In the genomic region with DNA sequence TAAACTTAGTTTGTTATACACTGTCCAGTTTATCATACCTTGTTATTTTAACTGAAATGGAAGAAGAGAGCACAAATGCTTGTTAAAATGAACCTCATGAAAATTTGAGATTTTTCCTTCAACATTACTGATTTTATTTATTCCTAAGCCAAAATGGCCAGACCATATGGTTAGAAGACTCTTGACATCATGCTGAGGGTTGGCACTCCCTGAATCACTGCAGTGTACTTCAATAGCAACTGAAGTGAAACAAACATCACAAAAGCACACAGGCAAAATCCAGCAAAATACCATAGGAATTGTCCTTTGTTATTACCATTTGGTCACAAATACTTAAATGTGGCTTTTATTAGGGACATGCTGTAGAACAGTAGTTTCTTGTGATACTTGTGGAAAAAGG, we compare ENCODE assay signal across 16 cellular contexts.
DNase-seq lines count a peak whose midpoint lies in the region; ATAC-seq, FAIRE-seq and TF ChIP-seq lines count a peak whose summit lies in the region.
"Had no signal": no experiment of that assay in that cellular context is flagged by ENCODE, and none has a peak within 500 bp of the region (broad histone marks: within the 10 kb centered on the region; RNA-seq: fewer than 3 reads in every experiment).

No MANE protein-coding gene starts in this region.

- H3K4me3 ChIP-seq in K562, result no peak overlapping the region
- H3K4me3 ChIP-seq: BLaER1 treated with 17β-estradiol and CSF1 and Interleukin-3, amounts not matched to agents 10 nM and 100 nM had no signal

- no peaks in the 10 kb centered on the region for H3K9me1 ChIP-seq in K562 (ENCODE audit: control insufficient read depth, insufficient read depth, low read length)

- no peak for TF ChIP-seq POLR2A in K562 (conservative IDR thresholded peaks at IDR 0.05)

- in situ Hi-C loops in K562 (cut with MboI), result loop anchor here (5.0 kb wide), 1 partner anchor 46 kb away; no protein-coding TSS in a partner anchor

- no peaks in the 10 kb centered on the region for H3K4me1 Mint-ChIP-seq in activated CD4-positive, alpha-beta memory T cell treated with anti-CD3 and anti-CD28 coated beads for 36 hours (ENCODE audit: low read depth)
- H3K4me1 Mint-ChIP-seq: CD4-positive, CD25-positive, alpha-beta regulatory T cell had no signal

- TF ChIP-seq EP300 in K562 (IDR thresholded peaks at IDR 0.05; ENCODE audit: low read length), result no peak

- H3K27ac Mint-ChIP-seq in activated CD4-positive, alpha-beta memory T cell treated with anti-CD3 and anti-CD28 coated beads for 36 hours, result no peak overlapping the region
- H3K27ac Mint-ChIP-seq: CD4-positive, CD25-positive, alpha-beta regulatory T cell had no signal

- no peaks in the 10 kb centered on the region for H3K27me3 Mint-ChIP-seq in activated CD4-positive, alpha-beta memory T cell treated with anti-CD3 and anti-CD28 coated beads for 36 hours
- H3K27me3 Mint-ChIP-seq: CD4-positive, CD25-positive, alpha-beta regulatory T cell had no signal

- H3K9me3 ChIP-seq in K562 (replicated peaks; ENCODE audit: control insufficient read depth, insufficient read depth, low read depth, low read length), result no peaks in the 10 kb centered on the region; the same call in 1 of the 2 replicates
- H3K9me3 ChIP-seq: BLaER1 treated with 17β-estradiol and CSF1 and Interleukin-3, amounts not matched to agents 10 nM and 100 nM had no signal

- no TSS peak for BruUV-seq in K562 (replicated peaks; lab: Mats Ljungman, UMichigan)

- intact Hi-C loops in K562 (cut with micrococcal nuclease), result no loop called here
- intact Hi-C loops in activated CD4-positive, alpha-beta memory T cell treated with anti-CD3 and anti-CD28 coated beads for 36 hours (cut with micrococcal nuclease), result no loop called here

- FAIRE-seq in K562 (lab: Jason Lieb, UNC), result peak; percentile 15
- FAIRE-seq: GM19239 had no signal

- H2AFZ ChIP-seq in K562 (ENCODE audit: low read depth, low read length), result no peak overlapping the region

- TF ChIP-seq RAD21 in K562 (CRISPR knock-in tag; conservative IDR thresholded peaks at IDR 0.05 in 1 of 2, IDR thresholded peaks at IDR 0.05 in 1 of 2), result no peak

- no peaks in the 10 kb centered on the region; a peak in 2 of 5 replicates for H3K4me1 ChIP-seq in K562 (replicated peaks in 1 of 2; ENCODE audit: control insufficient read depth in 2 of 2, insufficient read depth in 2 of 2, low read length in 2 of 2)
- H3K4me1 ChIP-seq: BLaER1 treated with 17β-estradiol and CSF1 and Interleukin-3, amounts not matched to agents 10 nM and 100 nM had no signal

- CTCF ChIA-PET in K562 (lab: Yijun Ruan, JAX; ENCODE audit: low intra/inter-chr PET ratio), result no interaction called here
- CTCF ChIA-PET in activated CD4-positive, alpha-beta memory T cell treated with anti-CD3 and anti-CD28 coated beads for 36 hours (lab: Charles Lee), result no interaction called here

- no peaks in the 10 kb centered on the region for H3K27me3 ChIP-seq in K562 (ENCODE audit: control insufficient read depth in 2 of 2, insufficient read depth in 2 of 2, low read length in 2 of 2)
- H3K27me3 ChIP-seq: BLaER1 treated with 17β-estradiol and CSF1 and Interleukin-3, amounts not matched to agents 10 nM and 100 nM had no signal

- POLR2A ChIA-PET in K562 (lab: Yijun Ruan, JAX), result interaction anchor here (0.7 to 1.9 kb wide), 2 partner anchors 12 to 67 kb away, joined by 3 to 9 read pairs; no protein-coding TSS in a partner anchor
- POLR2A ChIA-PET in activated CD4-positive, alpha-beta memory T cell treated with anti-CD3 and anti-CD28 coated beads for 36 hours (lab: Charles Lee), result no interaction called here

- H3K4me3 Mint-ChIP-seq in activated CD4-positive, alpha-beta memory T cell treated with anti-CD3 and anti-CD28 coated beads for 36 hours, result no peak overlapping the region
- H3K4me3 Mint-ChIP-seq: CD4-positive, CD25-positive, alpha-beta regulatory T cell had no signal

- H3K79me2 ChIP-seq in K562 (ENCODE audit: control insufficient read depth, insufficient read depth, low read length), result peaks cover 28% of the 10 kb centered on the region

- no peak overlapping the region for H3K4me2 ChIP-seq in K562 (ENCODE audit: insufficient read depth, low read length)
- H3K4me2 ChIP-seq: BLaER1 treated with 17β-estradiol and CSF1 and Interleukin-3, amounts not matched to agents 10 nM and 100 nM had no signal

- H3K27ac ChIP-seq in K562 (ENCODE audit: extremely low read depth, low read depth, low read length), result no peak overlapping the region; the same call in 2 of the 3 replicates
- H3K27ac ChIP-seq: BLaER1 treated with 17β-estradiol and CSF1 and Interleukin-3, amounts not matched to agents 10 nM and 100 nM had no signal

- TF ChIP-seq CTCF in K562 (IDR thresholded peaks at IDR 0.05 in 2 of 3, conservative IDR thresholded peaks at IDR 0.05 in 1 of 3; ENCODE audit: insufficient read depth in 2 of 3, low read depth in 1 of 3, low read length in 3 of 3), result no peak

- no peaks in the 10 kb centered on the region for H4K20me1 ChIP-seq in K562 (replicated peaks; ENCODE audit: control insufficient read depth, insufficient read depth, low read length)
- H4K20me1 ChIP-seq: BLaER1 treated with 17β-estradiol and CSF1 and Interleukin-3, amounts not matched to agents 10 nM and 100 nM had no signal

- H3K9me3 Mint-ChIP-seq in activated CD4-positive, alpha-beta memory T cell treated with anti-CD3 and anti-CD28 coated beads for 36 hours, result peaks cover 6% of the 10 kb centered on the region

- H3K9ac ChIP-seq in K562 (ENCODE audit: insufficient read depth in 1 of 2, low read depth in 2 of 2, low read length in 2 of 2), result no peak overlapping the region
- H3K9ac ChIP-seq: BLaER1 treated with 17β-estradiol and CSF1 and Interleukin-3, amounts not matched to agents 10 nM and 100 nM had no signal

- H3K36me3 Mint-ChIP-seq in activated CD4-positive, alpha-beta memory T cell treated with anti-CD3 and anti-CD28 coated beads for 36 hours, result no peaks in the 10 kb centered on the region
- H3K36me3 Mint-ChIP-seq: CD4-positive, CD25-positive, alpha-beta regulatory T cell had no signal

- no peaks in the 10 kb centered on the region; the same call in 2 of the 3 replicates for H3K36me3 ChIP-seq in K562 (ENCODE audit: control insufficient read depth, insufficient read depth, low read length)
- H3K36me3 ChIP-seq: BLaER1 treated with 17β-estradiol and CSF1 and Interleukin-3, amounts not matched to agents 10 nM and 100 nM had no signal

- ATAC-seq in K562, result no peak

- peak; percentile 10 for DNase-seq in NCI-H82 (lab: John Stamatoyannopoulos, UW)
- no peak for DNase-seq in NCI-H82 treated with DMSO at 0.1 percent for 48 hours (lab: John Stamatoyannopoulos, UW; ENCODE audit: unreplicated experiment)
- DNase-seq in NCI-H345 (lab: John Stamatoyannopoulos, UW), result peak; percentile 19
- no peak for DNase-seq in K562 (ENCODE audit: extremely low read depth in 1 of 4, low spot score in 3 of 4)
- no peak for DNase-seq in OCI-M1 (lab: John Stamatoyannopoulos, UW)
- no peak for DNase-seq in activated CD4-positive, alpha-beta T cell treated with anti-CD3 and anti-CD28 coated beads for 1 hour
- no peak for DNase-seq in activated CD4-positive, alpha-beta memory T cell treated with anti-CD3 and anti-CD28 coated beads for 36 hours
- DNase-seq: ACHN; CD4-positive, CD25-positive, alpha-beta regulatory T cell; DMS 273 treated with DMSO at 0.1 percent for 48 hours; DMS79 treated with DMSO at 0.1 percent for 48 hours; EL; GF-D8; H7 had no signal

TF ChIP-seq in K562, 482 proteins besides CTCF, POLR2A, EP300 and RAD21 (continues in another document):
- no peak for TF ChIP-seq DDX20 (tag; IDR thresholded peaks at IDR 0.05; ENCODE audit: low read depth)
- TF ChIP-seq CCNT2 (IDR thresholded peaks at IDR 0.05; ENCODE audit: borderline replicate concordance, extremely low read depth, insufficient read length, low read depth, low read length), result no peak
- TF ChIP-seq TOE1 (IDR thresholded peaks at IDR 0.05; ENCODE audit: borderline replicate concordance), result no peak
- TF ChIP-seq TOE1 (CRISPR knock-in tag; IDR thresholded peaks at IDR 0.05; ENCODE audit: borderline replicate concordance, low read depth), result no peak
- no peak for TF ChIP-seq U2AF1 (optimal IDR thresholded peaks at IDR 0.05; ENCODE audit: low read depth, low read length)
- no peak for TF ChIP-seq NEUROD1 (IDR thresholded peaks at IDR 0.05; ENCODE audit: borderline replicate concordance, low read depth, low read length, partially characterized antibody)
- no peak for TF ChIP-seq ETV5 (CRISPR knock-in tag; IDR thresholded peaks at IDR 0.05; ENCODE audit: low read depth)
- TF ChIP-seq KDM1A (IDR thresholded peaks at IDR 0.05), result no peak
- no peak for TF ChIP-seq CAMTA2 (CRISPR knock-in tag; conservative IDR thresholded peaks at IDR 0.05)
- TF ChIP-seq ZBTB8A (IDR thresholded peaks at IDR 0.05; ENCODE audit: partially characterized antibody), result no peak
- no peak for TF ChIP-seq RAD51 (IDR thresholded peaks at IDR 0.05; ENCODE audit: borderline replicate concordance, low read depth)
- no peak for TF ChIP-seq KLF13 (tag; IDR thresholded peaks at IDR 0.05; ENCODE audit: borderline replicate concordance, low read depth)
- TF ChIP-seq CBFA2T2 (conservative IDR thresholded peaks at IDR 0.05), result no peak
- TF ChIP-seq ZNF717 (CRISPR knock-in tag; IDR thresholded peaks at IDR 0.05), result no peak
- TF ChIP-seq COPS2 (conservative IDR thresholded peaks at IDR 0.05), result no peak
- TF ChIP-seq, protein P1, sequence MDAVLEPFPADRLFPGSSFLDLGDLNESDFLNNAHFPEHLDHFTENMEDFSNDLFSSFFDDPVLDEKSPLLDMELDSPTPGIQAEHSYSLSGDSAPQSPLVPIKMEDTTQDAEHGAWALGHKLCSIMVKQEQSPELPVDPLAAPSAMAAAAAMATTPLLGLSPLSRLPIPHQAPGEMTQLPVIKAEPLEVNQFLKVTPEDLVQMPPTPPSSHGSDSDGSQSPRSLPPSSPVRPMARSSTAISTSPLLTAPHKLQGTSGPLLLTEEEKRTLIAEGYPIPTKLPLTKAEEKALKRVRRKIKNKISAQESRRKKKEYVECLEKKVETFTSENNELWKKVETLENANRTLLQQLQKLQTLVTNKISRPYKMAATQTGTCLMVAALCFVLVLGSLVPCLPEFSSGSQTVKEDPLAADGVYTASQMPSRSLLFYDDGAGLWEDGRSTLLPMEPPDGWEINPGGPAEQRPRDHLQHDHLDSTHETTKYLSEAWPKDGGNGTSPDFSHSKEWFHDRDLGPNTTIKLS (IDR thresholded peaks at IDR 0.05; ENCODE audit: borderline replicate concordance, low read depth), result no peak
- no peak for TF ChIP-seq TAF7 (tag; IDR thresholded peaks at IDR 0.05)
- no peak for TF ChIP-seq ZNF134 (CRISPR knock-in tag; conservative IDR thresholded peaks at IDR 0.05)
- no peak for TF ChIP-seq PHB (CRISPR knock-in tag; IDR thresholded peaks at IDR 0.05)
- no peak for TF ChIP-seq POU5F1 (IDR thresholded peaks at IDR 0.05; ENCODE audit: borderline replicate concordance, low read depth, low read length, partially characterized antibody)

Comparison
In these comparisons a context has a peak if more than half of its experiments do, and no peak if none do; other contexts are left out.
1. DNase-seq: peak in NCI-H82 (single experiment) and NCI-H345 (single experiment); none in NCI-H82 treated with DMSO at 0.1 percent for 48 hours (single experiment), K562 (0 of 4), OCI-M1 (single experiment), activated CD4-positive, alpha-beta T cell treated with anti-CD3 and anti-CD28 coated beads for 1 hour (single experiment) and activated CD4-positive, alpha-beta memory T cell treated with anti-CD3 and anti-CD28 coated beads for 36 hours (single experiment).